Comparison of ENCODE assay signal across 11 cellular contexts in genomic region chr9:86452194-86452828, GRCh38.
"Had no signal": no experiment of that assay in that cellular context is flagged by ENCODE, and none has a peak within 500 bp of the region (broad histone marks: within the 10 kb centered on the region; RNA-seq: fewer than 3 reads in every experiment).

No MANE protein-coding gene starts in this region.

- DNase-seq: activated CD4-positive, alpha-beta memory T cell treated with anti-CD3 and anti-CD28 coated beads for 36 hours; activated CD4-positive, CD25-positive, alpha-beta regulatory T cell treated with anti-CD3 and anti-CD28 coated beads, Interleukin-2, amount 50 U/mL, for 72 hours; activated effector memory CD4-positive, alpha-beta T cell treated with anti-CD3 and anti-CD28 coated beads, Interleukin-2, amount 50 U/mL, for 16 hours; activated T-cell treated with anti-CD3 and anti-CD28 coated beads, Interleukin-2, amount 50 U/mL, for 4 hours; left colon; mesenchymal stem cell; nephron progenitor cell; stimulated activated naive CD4-positive, alpha-beta T cell treated with Interleukin-2 at 50 U/mL for 16 hours; upper lobe of left lung had no signal

- H3K36me3 ChIP-seq: suprapubic skin, upper lobe of left lung had no signal

- H3K4me3 ChIP-seq: suprapubic skin, upper lobe of left lung had no signal

- ATAC-seq: activated naive CD4-positive, alpha-beta T cell treated with anti-CD3 and anti-CD28 coated beads, Interleukin-2, amount 50 U/mL, for 72 hours; activated T-cell treated with anti-CD3 and anti-CD28 coated beads, Interleukin-2, amount 50 U/mL, for 4 hours; left colon had no signal

- H3K27ac ChIP-seq: suprapubic skin, upper lobe of left lung had no signal

- H3K27me3 ChIP-seq: suprapubic skin, upper lobe of left lung had no signal

- H3K9me3 ChIP-seq: suprapubic skin, upper lobe of left lung had no signal

- H3K4me1 ChIP-seq: upper lobe of left lung had no signal
